ENCODE assay signal across 15 cellular contexts in genomic region chr12:24398605-24399004, GRCh38.
A peak's percentile ranks its signal among the peaks of the same experiment; 100 is the strongest.
DNase-seq lines count a peak whose midpoint lies in the region; ATAC-seq and TF ChIP-seq lines count a peak whose summit lies in the region.
"Had no signal": no experiment of that assay in that cellular context is flagged by ENCODE, and none has a peak within 500 bp of the region (broad histone marks: within the 10 kb centered on the region; RNA-seq: fewer than 3 reads in every experiment).

No MANE protein-coding gene starts in this region.

- POLR2A ChIA-PET in GM10248 (lab: Yijun Ruan, JAX) = no interaction called here

- no peak overlapping the region for H3K4me3 Mint-ChIP-seq in stimulated activated effector memory CD8-positive, alpha-beta T cell treated with anti-CD3 and anti-CD28 coated beads, Interleukin-12 subunit alpha, Interleukin-12 subunit beta, amount 100 ng/mL, for 72 hours
- H3K4me3 Mint-ChIP-seq: dendritic cell treated with granulocyte-macrophage colony-stimulating factor and Interleukin-4, amounts not matched to agents 40 ng/mL and 50 ng/mL, for 4 days had no signal

- H3K36me3 Mint-ChIP-seq in stimulated activated effector memory CD8-positive, alpha-beta T cell treated with anti-CD3 and anti-CD28 coated beads, Interleukin-12 subunit alpha, Interleukin-12 subunit beta, amount 100 ng/mL, for 72 hours = no peaks in the 10 kb centered on the region

- CTCF ChIA-PET in GM10248 (lab: Yijun Ruan, JAX) = interaction anchor here (1.8 kb wide), 1 partner anchor 11 kb away, joined by 4 read pairs; no protein-coding TSS in a partner anchor

- no peaks in the 10 kb centered on the region for H3K9me3 Mint-ChIP-seq in stimulated activated effector memory CD8-positive, alpha-beta T cell treated with anti-CD3 and anti-CD28 coated beads, Interleukin-12 subunit alpha, Interleukin-12 subunit beta, amount 100 ng/mL, for 72 hours
- H3K9me3 Mint-ChIP-seq: dendritic cell treated with granulocyte-macrophage colony-stimulating factor and Interleukin-4, amounts not matched to agents 40 ng/mL and 50 ng/mL, for 4 days had no signal

- TF ChIP-seq CTCF in GM10248 (IDR thresholded peaks at IDR 0.05; ENCODE audit: control extremely low read depth, extremely low read depth, low read depth, missing control alignments) = no peak

- no peak overlapping the region for H3K27ac Mint-ChIP-seq in stimulated activated effector memory CD8-positive, alpha-beta T cell treated with anti-CD3 and anti-CD28 coated beads, Interleukin-12 subunit alpha, Interleukin-12 subunit beta, amount 100 ng/mL, for 72 hours
- H3K27ac Mint-ChIP-seq: dendritic cell treated with granulocyte-macrophage colony-stimulating factor and Interleukin-4, amounts not matched to agents 40 ng/mL and 50 ng/mL, for 4 days had no signal

- ATAC-seq in GM19035 (IDR thresholded peaks at IDR 0.05; ENCODE audit: unreplicated experiment) (peak; percentile 76), HG02763 (IDR thresholded peaks at IDR 0.05; ENCODE audit: unreplicated experiment) (peak; percentile 65), HG03521 (IDR thresholded peaks at IDR 0.05; ENCODE audit: unreplicated experiment) (peak; percentile 79), GM19455 (IDR thresholded peaks at IDR 0.05; ENCODE audit: unreplicated experiment) (no peak)
- peak; percentile 64 for ATAC-seq in stimulated activated effector memory CD8-positive, alpha-beta T cell treated with anti-CD3 and anti-CD28 coated beads, Interleukin-12 subunit alpha, Interleukin-12 subunit beta, amount 100 ng/mL, for 72 hours

- H3K4me1 Mint-ChIP-seq in stimulated activated effector memory CD8-positive, alpha-beta T cell treated with anti-CD3 and anti-CD28 coated beads, Interleukin-12 subunit alpha, Interleukin-12 subunit beta, amount 100 ng/mL, for 72 hours = no peaks in the 10 kb centered on the region

- no peak for DNase-seq in stimulated activated effector memory CD8-positive, alpha-beta T cell treated with anti-CD3 and anti-CD28 coated beads, Interleukin-12 subunit alpha, Interleukin-12 subunit beta, amount 100 ng/mL, for 72 hours (ENCODE audit: low spot score in 2 of 2)
- no peak for DNase-seq in DMS153 treated with DMSO at 0.1 percent for 48 hours (lab: John Stamatoyannopoulos, UW; ENCODE audit: unreplicated experiment)
- no peak for DNase-seq in activated CD4-positive, alpha-beta T cell treated with anti-CD3 and anti-CD28 coated beads for 48 hours
- no peak for DNase-seq in GM10248 (ENCODE audit: extremely low spot score)
- DNase-seq: activated CD8-positive, alpha-beta memory T cell treated with anti-CD3 and anti-CD28 coated beads, Interleukin-2, amount 50 U/mL, for 48 hours; NCI-H1436; NCI-H82; retina; SIG-M5; stimulated activated CD4-positive, alpha-beta T cell treated with anti-CD3 and anti-CD28 coated beads, Interleukin-4, amount 100 ng/mL, for 4 hours had no signal
